19 cellular contexts compared by ENCODE assay signal in the genomic region with DNA sequence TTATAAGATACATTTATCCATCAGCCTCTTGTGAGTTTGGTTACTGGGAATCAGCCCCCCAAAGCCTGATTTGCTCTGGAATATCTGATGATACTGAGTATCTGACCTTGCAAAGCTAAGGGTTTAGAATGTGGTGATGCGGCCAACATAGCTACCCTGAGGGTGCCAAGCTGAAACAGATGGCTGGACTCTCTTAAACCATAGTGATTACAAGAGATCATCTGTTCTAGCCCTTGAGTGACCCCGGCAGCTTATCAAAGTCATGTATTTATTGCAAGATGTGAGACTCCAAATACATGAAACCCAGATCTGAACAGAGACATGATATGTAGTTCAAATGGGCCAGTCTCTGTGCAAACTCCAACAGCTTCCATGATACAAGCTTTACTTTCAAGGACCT.
"Had no signal": no experiment of that assay in that cellular context is flagged by ENCODE, and none has a peak within 500 bp of the region (broad histone marks: within the 10 kb centered on the region; RNA-seq: fewer than 3 reads in every experiment).

No MANE protein-coding gene starts in this region.

- H3K4me3 Mint-ChIP-seq: naive thymus-derived CD8-positive, alpha-beta T cell had no signal

- H3K9me3 ChIP-seq: gastrocnemius medialis, neutrophil, right atrium auricular region, sigmoid colon, stomach, thoracic aorta, transverse colon had no signal

- H3K27ac Mint-ChIP-seq: naive thymus-derived CD8-positive, alpha-beta T cell had no signal

- DNase-seq: cortex of kidney; dorsolateral prefrontal cortex; effector CD8-positive, alpha-beta T cell; gastrocnemius medialis; heart right ventricle; hypothalamus; kidney glomerular epithelial cell; naive thymus-derived CD8-positive, alpha-beta T cell; sigmoid colon; small intestine; stimulated activated CD4-positive, alpha-beta T cell treated with anti-CD3 and anti-CD28 coated beads, Interleukin-12 subunit alpha, Interleukin-12 subunit beta, amount 100 ng/mL, for 4 hours; stimulated activated naive CD4-positive, alpha-beta T cell; stomach; substantia nigra; transverse colon had no signal

- H3K27ac ChIP-seq: dorsolateral prefrontal cortex, gastrocnemius medialis, heart right ventricle, neutrophil, right atrium auricular region, sigmoid colon, stomach, thoracic aorta, transverse colon had no signal

- ATAC-seq: esophagus mucosa; gastrocnemius medialis; heart right ventricle; naive thymus-derived CD8-positive, alpha-beta T cell had no signal

- H3K27me3 ChIP-seq: right atrium auricular region, sigmoid colon, stomach, transverse colon had no signal

- H3K4me1 ChIP-seq: gastrocnemius medialis had no signal

- H3K4me3 ChIP-seq: dorsolateral prefrontal cortex, gastrocnemius medialis, heart right ventricle, right atrium auricular region, sigmoid colon, stomach, thoracic aorta, transverse colon had no signal

- H3K36me3 Mint-ChIP-seq: naive thymus-derived CD8-positive, alpha-beta T cell had no signal

- H3K36me3 ChIP-seq: gastrocnemius medialis, heart right ventricle, neutrophil, right atrium auricular region, sigmoid colon, stomach, thoracic aorta, transverse colon had no signal
